Comparison of ENCODE assay signal across 29 cellular contexts in the genomic region with DNA sequence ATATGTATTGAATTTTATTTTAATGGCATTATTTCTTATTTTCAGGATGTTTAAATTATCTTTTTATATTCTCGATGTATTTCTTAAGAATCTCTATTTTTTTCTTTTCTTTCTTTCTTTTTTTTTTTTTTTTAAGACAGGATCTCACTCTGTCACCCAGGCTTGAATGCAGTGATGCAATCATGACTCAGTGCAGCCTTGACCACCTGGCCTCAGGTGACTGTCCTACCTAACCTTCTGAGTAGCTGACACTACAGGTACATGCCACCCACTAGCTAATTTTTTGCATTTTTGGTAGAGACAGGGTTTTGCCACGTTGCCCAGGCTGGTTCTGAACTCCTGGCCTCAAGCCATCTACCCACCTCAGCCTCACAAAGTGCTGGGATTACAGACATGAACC.
DNase-seq lines count a peak whose midpoint lies in the region; ATAC-seq, FAIRE-seq and TF ChIP-seq lines count a peak whose summit lies in the region.
"Had no signal": no experiment of that assay in that cellular context is flagged by ENCODE, and none has a peak within 500 bp of the region (broad histone marks: within the 10 kb centered on the region; RNA-seq: fewer than 3 reads in every experiment).

No MANE protein-coding gene starts in this region.

- H3K27ac ChIP-seq in RWPE2 (ENCODE audit: poor library complexity, severe bottlenecking) (peak overlapping the region; percentile 10), small intestine (ENCODE audit: low read depth in 1 of 2, low read length in 1 of 2) (no peak overlapping the region), gastroesophageal sphincter (no peak overlapping the region)
- H3K27ac ChIP-seq: 22Rv1, BLaER1, HL-60, SK-N-MC had no signal

- no peak for ATAC-seq in activated naive CD8-positive, alpha-beta T cell treated with anti-CD3 and anti-CD28 coated beads, Interleukin-2, amount 50 U/mL, for 24 hours
- ATAC-seq in RWPE2 (ENCODE audit: low read depth) (peak; percentile 50; the same call in 1 of the 3 replicates), esophagus mucosa (peak; percentile 59), gastroesophageal sphincter (no peak)

- no peaks in the 10 kb centered on the region for H3K9me3 Mint-ChIP-seq in activated naive CD8-positive, alpha-beta T cell treated with anti-CD3 and anti-CD28 coated beads for 36 hours
- H3K9me3 Mint-ChIP-seq in activated naive CD8-positive, alpha-beta T cell treated with anti-CD3 and anti-CD28 coated beads, Interleukin-2, amount 50 U/mL, for 24 hours = no peaks in the 10 kb centered on the region
- H3K9me3 Mint-ChIP-seq: CD4-positive, alpha-beta T cell; HFFc6 had no signal

- H3K4me3 ChIP-seq in RWPE2 (ENCODE audit: severe bottlenecking) = no peak overlapping the region
- no peak overlapping the region for H3K4me3 ChIP-seq in small intestine (ENCODE audit: low read depth in 1 of 2, low read length in 2 of 2)
- H3K4me3 ChIP-seq in gastroesophageal sphincter = no peak overlapping the region
- H3K4me3 ChIP-seq: BLaER1, SK-N-MC had no signal

- peak overlapping the region; percentile 23 for H3K27ac Mint-ChIP-seq in activated naive CD8-positive, alpha-beta T cell treated with anti-CD3 and anti-CD28 coated beads for 36 hours
- H3K27ac Mint-ChIP-seq in activated naive CD8-positive, alpha-beta T cell treated with anti-CD3 and anti-CD28 coated beads, Interleukin-2, amount 50 U/mL, for 24 hours = no peak overlapping the region
- H3K27ac Mint-ChIP-seq: CD4-positive, alpha-beta T cell; HFFc6 had no signal

- H3K4me3 Mint-ChIP-seq in activated naive CD8-positive, alpha-beta T cell treated with anti-CD3 and anti-CD28 coated beads for 36 hours = no peak overlapping the region
- no peak overlapping the region for H3K4me3 Mint-ChIP-seq in activated naive CD8-positive, alpha-beta T cell treated with anti-CD3 and anti-CD28 coated beads, Interleukin-2, amount 50 U/mL, for 24 hours
- H3K4me3 Mint-ChIP-seq: CD4-positive, alpha-beta T cell; HFFc6 had no signal

- H3K4me1 ChIP-seq in RWPE2 (ENCODE audit: insufficient read depth, poor library complexity, severe bottlenecking) (peaks cover 9% of the 10 kb centered on the region), small intestine (ENCODE audit: control insufficient read depth in 2 of 2, insufficient read depth in 1 of 2, low read depth in 1 of 2, low read length in 1 of 2) (peaks cover 0 to 3% of the 10 kb centered on the region in 2 donors), gastroesophageal sphincter (no peaks in the 10 kb centered on the region)
- H3K4me1 ChIP-seq: BLaER1 had no signal

- FAIRE-seq in small intestine (lab: Jason Lieb, UNC) = no peak
- FAIRE-seq: H54 had no signal

- H3K36me3 Mint-ChIP-seq in activated naive CD8-positive, alpha-beta T cell treated with anti-CD3 and anti-CD28 coated beads for 36 hours = no peaks in the 10 kb centered on the region
- H3K36me3 Mint-ChIP-seq in activated naive CD8-positive, alpha-beta T cell treated with anti-CD3 and anti-CD28 coated beads, Interleukin-2, amount 50 U/mL, for 24 hours (ENCODE audit: low read depth) = no peaks in the 10 kb centered on the region

- peaks cover 10% of the 10 kb centered on the region for H3K4me1 Mint-ChIP-seq in activated naive CD8-positive, alpha-beta T cell treated with anti-CD3 and anti-CD28 coated beads for 36 hours
- H3K4me1 Mint-ChIP-seq in activated naive CD8-positive, alpha-beta T cell treated with anti-CD3 and anti-CD28 coated beads, Interleukin-2, amount 50 U/mL, for 24 hours = peaks cover 5% of the 10 kb centered on the region

- TF ChIP-seq CTCF in RWPE2 (IDR thresholded peaks at IDR 0.05; ENCODE audit: poor library complexity, severe bottlenecking) = no peak
- no peak for TF ChIP-seq CTCF in gastroesophageal sphincter (IDR thresholded peaks at IDR 0.05)

- 62 to 74% (median 70%) methylated on average over 2 of the region's 2 CpGs for WGBS in small intestine, 3 donors
- WGBS in gastroesophageal sphincter (ENCODE audit: low coverage in 1 of 2), 2 donors = 81% methylated on average over 2 of the region's 2 CpGs; no CpG with 5 or more reads in 1 of the 2 donors

- no peak for TF ChIP-seq EP300 in gastroesophageal sphincter (IDR thresholded peaks at IDR 0.05)

- H3K36me3 ChIP-seq in RWPE2 (ENCODE audit: low read depth) (no peaks in the 10 kb centered on the region), small intestine (ENCODE audit: control insufficient read depth in 2 of 2, insufficient read depth in 2 of 2, low read length in 2 of 2) (no peaks in the 10 kb centered on the region), gastroesophageal sphincter (no peaks in the 10 kb centered on the region)
- H3K36me3 ChIP-seq: BLaER1 had no signal

- DNase-seq in activated naive CD8-positive, alpha-beta T cell treated with anti-CD3 and anti-CD28 coated beads for 36 hours = no peak
- no peak for DNase-seq in activated naive CD8-positive, alpha-beta T cell treated with anti-CD3 and anti-CD28 coated beads, Interleukin-2, amount 50 U/mL, for 24 hours
- DNase-seq in RWPE2 (ENCODE audit: low spot score) = no peak
- peak; percentile 10 for DNase-seq in small intestine
- no peak for DNase-seq in NCI-H345 treated with DMSO at 0.1 percent for 48 hours (lab: John Stamatoyannopoulos, UW; ENCODE audit: unreplicated experiment)
- no peak for DNase-seq in activated CD4-positive, alpha-beta T cell treated with anti-CD3 and anti-CD28 coated beads for 1 hour
- DNase-seq: ACHN; CD4-positive, alpha-beta T cell; COR-L47; DMS153; GDM1; HFFc6; KBM-7; NCI-H1105 treated with DMSO at 0.1 percent for 48 hours; NCI-H2081; NCI-H2171; NCI-H345; NCI-H524 treated with DMSO at 0.1 percent for 48 hours; NCI-H82; RPMI8226; SHP77 treated with DMSO at 0.1 percent for 48 hours; SW 1271 had no signal

- H3K27me3 ChIP-seq in RWPE2 (ENCODE audit: insufficient read depth, poor library complexity, severe bottlenecking) = no peaks in the 10 kb centered on the region
- no peaks in the 10 kb centered on the region for H3K27me3 ChIP-seq in small intestine (ENCODE audit: control insufficient read depth in 2 of 2, insufficient read depth in 2 of 2, low read length in 2 of 2)
- H3K27me3 ChIP-seq in gastroesophageal sphincter = no peaks in the 10 kb centered on the region
- H3K27me3 ChIP-seq: BLaER1 had no signal

- TF ChIP-seq POLR2A in gastroesophageal sphincter (IDR thresholded peaks at IDR 0.05) = no peak

- H3K9me3 ChIP-seq in RWPE2 (ENCODE audit: severe bottlenecking) = no peaks in the 10 kb centered on the region
- H3K9me3 ChIP-seq in small intestine (ENCODE audit: control insufficient read depth, low read depth) = no peaks in the 10 kb centered on the region
- peaks cover 0 to 6% (median 0%) of the 10 kb centered on the region in 3 donors for H3K9me3 ChIP-seq in gastroesophageal sphincter
- H3K9me3 ChIP-seq: BLaER1 had no signal

- peaks cover 8% of the 10 kb centered on the region for H3K27me3 Mint-ChIP-seq in activated naive CD8-positive, alpha-beta T cell treated with anti-CD3 and anti-CD28 coated beads for 36 hours
- peaks cover 2% of the 10 kb centered on the region for H3K27me3 Mint-ChIP-seq in activated naive CD8-positive, alpha-beta T cell treated with anti-CD3 and anti-CD28 coated beads, Interleukin-2, amount 50 U/mL, for 24 hours
- H3K27me3 Mint-ChIP-seq: CD4-positive, alpha-beta T cell had no signal

Comparison
In these comparisons a context has a peak if more than half of its experiments do, and no peak if none do; other contexts are left out.
1. ATAC-seq: peak in RWPE2 (single experiment) and esophagus mucosa (single experiment); none in activated naive CD8-positive, alpha-beta T cell treated with anti-CD3 and anti-CD28 coated beads, Interleukin-2, amount 50 U/mL, for 24 hours (single experiment) and gastroesophageal sphincter (single experiment).